Comparison of ENCODE assay signal across 22 cellular contexts in genomic region chr10:103019426-103019825, GRCh38.
"Had no signal": no experiment of that assay in that cellular context is flagged by ENCODE, and none has a peak within 500 bp of the region (broad histone marks: within the 10 kb centered on the region; RNA-seq: fewer than 3 reads in every experiment).

No MANE protein-coding gene starts in this region.

- FAIRE-seq: pancreas had no signal

- DNase-seq: naive thymus-derived CD8-positive, alpha-beta T cell; nephron progenitor cell; pancreas; right cardiac atrium; right lobe of liver; spleen; stimulated activated CD4-positive, alpha-beta T cell treated with anti-CD3 and anti-CD28 coated beads, Interleukin-12 subunit alpha, Interleukin-12 subunit beta, amount 100 ng/mL, for 4 hours; stimulated activated CD4-positive, alpha-beta T cell treated with anti-CD3 and anti-CD28 coated beads, Interleukin-1b, Interleukin-23, amount 100 ng/mL, for 48 hours; stimulated activated CD4-positive, alpha-beta T cell treated with anti-CD3 and anti-CD28 coated beads, Interleukin-4, amount 100 ng/mL, for 1 hour; stimulated activated CD4-positive, alpha-beta T cell treated with anti-CD3 and anti-CD28 coated beads, Interleukin-4, amount 100 ng/mL, for 4 hours; stimulated activated CD8-positive, alpha-beta memory T cell treated with anti-CD3 and anti-CD28 coated beads, Interleukin-4, amount 100 ng/mL, for 48 hours; stimulated activated naive CD4-positive, alpha-beta T cell; stimulated activated naive CD8-positive, alpha-beta T cell treated with anti-CD3 and anti-CD28 coated beads, Interleukin-15, amount 100 ng/mL, for 72 hours; stimulated activated naive CD8-positive, alpha-beta T cell treated with anti-CD3 and anti-CD28 coated beads, Interleukin-15, Interleukin-2, amounts not matched to agents 100 U/mL and 50 U/mL, for 24 hours; substantia nigra; testis; tibial artery; transverse colon; upper lobe of right lung; uterus had no signal

- ATAC-seq: naive thymus-derived CD8-positive, alpha-beta T cell; natural killer cell treated with Interleukin-12 subunit alpha and Interleukin-12 subunit beta and Interleukin-15 and Interleukin-18, amount 100 ng/mL, for 72 hours; pancreas; right cardiac atrium; right lobe of liver; stimulated activated memory B cell treated with anti-CD40 and anti-IgM and Interleukin-4, amounts not matched to agents 10 μg/mL and 1 μg/mL and 100 μg/mL, for 72 hours; stimulated activated naive CD8-positive, alpha-beta T cell treated with anti-CD3 and anti-CD28 coated beads, Interleukin-15, amount 100 ng/mL, for 72 hours; stimulated activated naive CD8-positive, alpha-beta T cell treated with anti-CD3 and anti-CD28 coated beads, Interleukin-15, Interleukin-2, amounts not matched to agents 100 U/mL and 50 U/mL, for 24 hours; upper lobe of right lung had no signal
